21 cellular contexts compared by ENCODE assay signal in the genomic region with DNA sequence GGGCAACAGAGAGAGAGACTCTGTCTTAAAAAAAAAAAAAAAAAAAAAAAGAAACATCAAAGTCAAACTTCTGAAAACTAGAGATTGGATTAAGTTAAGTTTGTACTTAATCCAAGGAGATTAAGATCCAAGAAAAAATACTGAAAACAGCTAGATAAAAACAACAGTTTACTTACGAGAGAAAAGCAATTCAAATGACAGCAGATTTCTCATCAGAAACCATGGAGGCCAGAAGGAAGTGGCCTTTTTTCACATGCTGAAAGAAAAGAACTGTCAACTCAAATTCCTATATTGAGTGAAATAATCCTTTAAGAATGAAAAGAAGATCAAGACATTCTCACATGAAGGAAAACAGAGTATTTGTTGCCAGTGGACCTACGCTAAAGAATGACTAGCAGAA. TPM values are rescaled to one million over a fixed set of nuclear protein-coding genes. Genes with fewer than 3 reads are reported as not detected.
DNase-seq lines count a peak whose midpoint lies in the region; ATAC-seq, FAIRE-seq and TF ChIP-seq lines count a peak whose summit lies in the region.
"Had no signal": no experiment of that assay in that cellular context is flagged by ENCODE, and none has a peak within 500 bp of the region (broad histone marks: within the 10 kb centered on the region; RNA-seq: fewer than 3 reads in every experiment).

No MANE protein-coding gene starts in this region.

- CTCF ChIA-PET in K562 (lab: Yijun Ruan, JAX; ENCODE audit: low intra/inter-chr PET ratio), result no interaction called here

- no peak for TF ChIP-seq CTCF in K562 (IDR thresholded peaks at IDR 0.05 in 2 of 3, conservative IDR thresholded peaks at IDR 0.05 in 1 of 3; ENCODE audit: insufficient read depth in 2 of 3, low read depth in 1 of 3, low read length in 3 of 3)

- no peak overlapping the region for H3K4me2 ChIP-seq in K562 (ENCODE audit: insufficient read depth, low read length)
- H3K4me2 ChIP-seq: A549; BLaER1 treated with 17β-estradiol and CSF1 and Interleukin-3, amounts not matched to agents 10 nM and 100 nM had no signal

- no peak for FAIRE-seq in K562 (lab: Jason Lieb, UNC)
- FAIRE-seq: A549, D721Med, G401.6, GM12891, GM19239 had no signal

- H3K27me3 ChIP-seq in K562 (ENCODE audit: control insufficient read depth in 2 of 2, insufficient read depth in 2 of 2, low read length in 2 of 2), result no peaks in the 10 kb centered on the region
- H3K27me3 ChIP-seq in effector memory CD4-positive, alpha-beta T cell (replicated peaks; ENCODE audit: control insufficient read depth, insufficient read depth, low read length, poor library complexity, severe bottlenecking), result no peaks in the 10 kb centered on the region
- H3K27me3 ChIP-seq: BLaER1 treated with 17β-estradiol and CSF1 and Interleukin-3, amounts not matched to agents 10 nM and 100 nM had no signal

- H3K36me3 ChIP-seq in K562 (ENCODE audit: control insufficient read depth, insufficient read depth, low read length), result no peaks in the 10 kb centered on the region
- H3K36me3 ChIP-seq in effector memory CD4-positive, alpha-beta T cell (ENCODE audit: control insufficient read depth, insufficient read depth, low read length), result no peaks in the 10 kb centered on the region
- H3K36me3 ChIP-seq: BLaER1 treated with 17β-estradiol and CSF1 and Interleukin-3, amounts not matched to agents 10 nM and 100 nM had no signal

- no peak overlapping the region for H3K27ac ChIP-seq in K562 (ENCODE audit: extremely low read depth, low read depth, low read length)
- H3K27ac ChIP-seq in effector memory CD4-positive, alpha-beta T cell (ENCODE audit: insufficient read depth, low read length, poor library complexity, severe bottlenecking), result no peak overlapping the region
- H3K27ac ChIP-seq: 22Rv1; A549; BLaER1 treated with 17β-estradiol and CSF1 and Interleukin-3, amounts not matched to agents 10 nM and 100 nM; C4-2B had no signal

- peaks cover 6% of the 10 kb centered on the region for H3K9me3 Mint-ChIP-seq in activated CD4-positive, alpha-beta T cell treated with anti-CD3 and anti-CD28 coated beads, Interleukin-2, amount 10 ng/mL, durations not matched to agents 24 days and 14 days
- H3K9me3 Mint-ChIP-seq: CD4-positive, alpha-beta T cell; CD8-positive, alpha-beta T cell had no signal

- DNase-seq in activated CD4-positive, alpha-beta T cell treated with anti-CD3 and anti-CD28 coated beads, Interleukin-2, amount 10 ng/mL, durations not matched to agents 24 days and 14 days, result peak; percentile 5
- no peak for DNase-seq in activated CD4-positive, alpha-beta T cell treated with anti-CD3 and anti-CD28 coated beads, Interleukin-2, amount 50 U/mL, for 48 hours
- DNase-seq in T-helper 17 cell, result no peak
- no peak for DNase-seq in K562 (ENCODE audit: extremely low read depth in 1 of 4, low spot score in 3 of 4)
- no peak for DNase-seq in effector memory CD4-positive, alpha-beta T cell
- DNase-seq: AML-193; Caco-2; Calu3; CD4-positive, alpha-beta T cell; CD8-positive, alpha-beta T cell; DMS79 treated with DMSO at 0.1 percent for 48 hours; GF-D8 had no signal

- H2AFZ ChIP-seq in K562 (ENCODE audit: low read depth, low read length), result peak overlapping the region; percentile 18; the same call in 1 of the 2 replicates

- intact Hi-C loops in activated CD4-positive, alpha-beta T cell treated with anti-CD3 and anti-CD28 coated beads, Interleukin-2, amount 10 ng/mL, durations not matched to agents 24 days and 14 days (cut with micrococcal nuclease), result no loop called here
- intact Hi-C loops in K562 (cut with micrococcal nuclease), result no loop called here

- H3K4me3 Mint-ChIP-seq in activated CD4-positive, alpha-beta T cell treated with anti-CD3 and anti-CD28 coated beads, Interleukin-2, amount 10 ng/mL, durations not matched to agents 24 days and 14 days, result no peak overlapping the region
- no peak overlapping the region for H3K4me3 Mint-ChIP-seq in T-helper 17 cell
- H3K4me3 Mint-ChIP-seq: B cell; CD4-positive, alpha-beta T cell; CD8-positive, alpha-beta T cell had no signal

- no TSS peak for BruUV-seq in K562 (replicated peaks; lab: Mats Ljungman, UMichigan)

- no peak overlapping the region for H3K9ac ChIP-seq in K562 (ENCODE audit: insufficient read depth in 1 of 2, low read depth in 2 of 2, low read length in 2 of 2)
- H3K9ac ChIP-seq: BLaER1 treated with 17β-estradiol and CSF1 and Interleukin-3, amounts not matched to agents 10 nM and 100 nM had no signal

- in situ Hi-C loops in K562 (cut with MboI), result loop anchor here (5.0 kb wide), 1 partner anchor 66 kb away; no protein-coding TSS in a partner anchor

- POLR2A ChIA-PET in K562 (lab: Yijun Ruan, JAX), result interaction anchor here (1.1 kb wide), 1 partner anchor 26 kb away, joined by 3 read pairs; no protein-coding TSS in a partner anchor

- peaks cover 0 to 20% of the 10 kb centered on the region in 2 experiments; a peak in 3 of 5 replicates for H3K4me1 ChIP-seq in K562 (replicated peaks in 1 of 2; ENCODE audit: control insufficient read depth in 2 of 2, insufficient read depth in 2 of 2, low read length in 2 of 2)
- no peaks in the 10 kb centered on the region for H3K4me1 ChIP-seq in effector memory CD4-positive, alpha-beta T cell (ENCODE audit: control insufficient read depth, insufficient read depth, low read length, poor library complexity, severe bottlenecking)
- H3K4me1 ChIP-seq: A549; BLaER1 treated with 17β-estradiol and CSF1 and Interleukin-3, amounts not matched to agents 10 nM and 100 nM; Caco-2 had no signal

- H3K9me3 ChIP-seq in T-helper 17 cell (ENCODE audit: control insufficient read depth, low read length, poor library complexity, severe bottlenecking) (no peaks in the 10 kb centered on the region), K562 (replicated peaks; ENCODE audit: control insufficient read depth, insufficient read depth, low read depth, low read length) (no peaks in the 10 kb centered on the region)
- no peaks in the 10 kb centered on the region for H3K9me3 ChIP-seq in effector memory CD4-positive, alpha-beta T cell (ENCODE audit: control insufficient read depth, low read length)
- H3K9me3 ChIP-seq: A549; BLaER1 treated with 17β-estradiol and CSF1 and Interleukin-3, amounts not matched to agents 10 nM and 100 nM; Caco-2 had no signal

- no peaks in the 10 kb centered on the region for H4K20me1 ChIP-seq in K562 (replicated peaks; ENCODE audit: control insufficient read depth, insufficient read depth, low read length)
- H4K20me1 ChIP-seq: BLaER1 treated with 17β-estradiol and CSF1 and Interleukin-3, amounts not matched to agents 10 nM and 100 nM had no signal

- peaks cover 8% of the 10 kb centered on the region for H3K4me1 Mint-ChIP-seq in activated CD4-positive, alpha-beta T cell treated with anti-CD3 and anti-CD28 coated beads, Interleukin-2, amount 10 ng/mL, durations not matched to agents 24 days and 14 days
- H3K4me1 Mint-ChIP-seq in T-helper 17 cell, result no peaks in the 10 kb centered on the region

- no peak overlapping the region for H3K27ac Mint-ChIP-seq in activated CD4-positive, alpha-beta T cell treated with anti-CD3 and anti-CD28 coated beads, Interleukin-2, amount 10 ng/mL, durations not matched to agents 24 days and 14 days
- peak overlapping the region; percentile 54 for H3K27ac Mint-ChIP-seq in T-helper 17 cell
- H3K27ac Mint-ChIP-seq: B cell; CD4-positive, alpha-beta T cell; CD8-positive, alpha-beta T cell had no signal

- H3K9me1 ChIP-seq in K562 (ENCODE audit: control insufficient read depth, insufficient read depth, low read length), result no peaks in the 10 kb centered on the region

- WGBS in K562 (ENCODE audit: insufficient coverage, low coverage, missing lambda C conversion rate), result 85% methylated on average over 2 of the region's 2 CpGs

- H3K79me2 ChIP-seq in K562 (ENCODE audit: control insufficient read depth, insufficient read depth, low read length), result no peaks in the 10 kb centered on the region

- no peak for TF ChIP-seq POLR2A in K562 (conservative IDR thresholded peaks at IDR 0.05)

- no peaks in the 10 kb centered on the region for H3K36me3 Mint-ChIP-seq in activated CD4-positive, alpha-beta T cell treated with anti-CD3 and anti-CD28 coated beads, Interleukin-2, amount 10 ng/mL, durations not matched to agents 24 days and 14 days (ENCODE audit: low read depth)
- no peaks in the 10 kb centered on the region for H3K36me3 Mint-ChIP-seq in T-helper 17 cell (ENCODE audit: low read depth)
- H3K36me3 Mint-ChIP-seq: CD8-positive, alpha-beta T cell had no signal

- H3K4me3 ChIP-seq in K562, result no peak overlapping the region
- no peak overlapping the region for H3K4me3 ChIP-seq in effector memory CD4-positive, alpha-beta T cell (ENCODE audit: insufficient read depth, low read depth, low read length, poor library complexity, severe bottlenecking)
- H3K4me3 ChIP-seq: A549; BLaER1 treated with 17β-estradiol and CSF1 and Interleukin-3, amounts not matched to agents 10 nM and 100 nM had no signal

- no peak for ATAC-seq in T-helper 17 cell
- ATAC-seq in K562, result no peak
- ATAC-seq: A549; CD8-positive, alpha-beta T cell had no signal

- 0 out of 2 replicates have a peak, but pooled peaks have one; percentile 1 for TF ChIP-seq EP300 in K562 (IDR thresholded peaks at IDR 0.05; ENCODE audit: low read length)

- TF ChIP-seq RAD21 in K562 (CRISPR knock-in tag; conservative IDR thresholded peaks at IDR 0.05 in 1 of 2, IDR thresholded peaks at IDR 0.05 in 1 of 2), result no peak

- H3K27me3 Mint-ChIP-seq in activated CD4-positive, alpha-beta T cell treated with anti-CD3 and anti-CD28 coated beads, Interleukin-2, amount 10 ng/mL, durations not matched to agents 24 days and 14 days, result no peaks in the 10 kb centered on the region
- no peaks in the 10 kb centered on the region for H3K27me3 Mint-ChIP-seq in T-helper 17 cell
- H3K27me3 Mint-ChIP-seq: B cell; CD4-positive, alpha-beta T cell had no signal

RNA-seq across cellular contexts. Expression of a gene that starts 5.4 kb away (rescaled TPM):
- total RNA-seq in activated CD4-positive, alpha-beta T cell treated with anti-CD3 and anti-CD28 coated beads, Interleukin-2, amount 10 ng/mL, durations not matched to agents 24 days and 14 days, result 19.5 and 21.3 TPM in 2 replicates
- total RNA-seq in T-helper 17 cell (10 to 100 TPM; 14.9 to 20.7 TPM), K562 (2014; rRNA removed) (78.7 and 83.9 TPM in 2 replicates), K562 (2014; rRNA removed; fragmentation: Illumina TruSeq; extraction: Trizol) (26.2 and 32.8 TPM in 2 replicates), K562 (2015; rRNA removed; fragmentation: Illumina TruSeq; extraction: Trizol) (21.3 and 22.2 TPM in 2 replicates), K562 (2021) (96.1 and 108 TPM in 2 replicates)
- total RNA-seq in K562 (2011; cell fraction: chromatin; rRNA removed; ENCODE audit: low replicate concordance), result 17.4 and 20.0 TPM in 2 replicates
- total RNA-seq in K562 (2011; cell fraction: nucleolus; rRNA removed), result 19.7 and 20.5 TPM in 2 replicates
- 23.1 and 28.9 TPM in 2 replicates for total RNA-seq in K562 (2011; cell fraction: nucleoplasm; rRNA removed)
- polyA plus RNA-seq in K562 (2011; rRNA removed) (16.0 and 25.4 TPM in 2 replicates), K562 (2014; fragmentation: Illumina TruSeq; extraction: Trizol) (23.2 and 39.7 TPM in 2 replicates), K562 (2014; fragmentation: Nextera tagmentation; extraction: Ambion mirVana) (1 to 10 TPM; 5.7 to 7.7 TPM), K562 (2014; rRNA removed) (59.1 and 61.3 TPM in 2 replicates)
- 20.8 and 43.7 TPM in 2 replicates for polyA plus RNA-seq in K562 (2011; cell fraction: cytosol; rRNA removed)
- polyA plus RNA-seq in K562 (2011; cell fraction: nucleus; rRNA removed), result 17.5 and 23.9 TPM in 2 replicates
- polyA plus RNA-seq in K562 (2012), result 59.3 and 80.9 TPM in 2 replicates
- 11.8 and 13.3 TPM in 2 replicates for polyA minus RNA-seq in K562 (2011; rRNA and poly(A)+ RNA removed)
- polyA minus RNA-seq in K562 (2011; cell fraction: cytosol; rRNA and poly(A)+ RNA removed), result 14.5 and 18.4 TPM in 2 replicates
- polyA minus RNA-seq in K562 (2011; cell fraction: nucleus; rRNA and poly(A)+ RNA removed), result 16.4 and 23.1 TPM in 2 replicates
